ENCODE assay signal across 16 cellular contexts in the genomic region with DNA sequence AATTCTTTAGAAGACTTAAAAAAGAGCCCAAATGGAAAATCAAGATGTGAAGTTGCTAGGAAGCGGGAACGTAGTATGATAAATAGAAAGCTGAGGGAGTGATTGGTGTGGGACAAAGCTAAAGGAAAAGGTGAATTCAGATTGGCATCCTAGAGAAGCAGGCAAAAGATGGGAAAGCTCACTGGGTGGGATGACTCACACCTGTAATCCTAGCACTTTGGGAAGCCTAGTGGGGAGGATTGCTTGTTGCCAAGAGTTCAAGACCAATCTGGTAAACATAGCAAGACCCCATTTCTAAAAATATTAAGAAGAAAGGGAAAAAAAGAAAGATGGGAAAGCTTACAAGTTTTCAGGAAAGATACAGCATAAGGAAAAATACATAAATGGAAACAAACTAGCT. TPM values are rescaled to one million over a fixed set of nuclear protein-coding genes. Genes with fewer than 3 reads are reported as not detected.
DNase-seq lines count a peak whose midpoint lies in the region; ATAC-seq and TF ChIP-seq lines count a peak whose summit lies in the region.
"Had no signal": no experiment of that assay in that cellular context is flagged by ENCODE, and none has a peak within 500 bp of the region (broad histone marks: within the 10 kb centered on the region; RNA-seq: fewer than 3 reads in every experiment).

No MANE protein-coding gene starts in this region.

- H3K27me3 ChIP-seq in A673 (replicated peaks; ENCODE audit: insufficient read depth, low read depth, low read length, poor library complexity), result no peaks in the 10 kb centered on the region
- H3K27me3 ChIP-seq in DOHH2 (ENCODE audit: control insufficient read depth, low read length), result no peaks in the 10 kb centered on the region
- no peaks in the 10 kb centered on the region for H3K27me3 ChIP-seq in adrenal gland
- H3K27me3 ChIP-seq: BE2C, right atrium auricular region had no signal

- H3K27ac Mint-ChIP-seq in WTC11, result peak overlapping the region; percentile 66
- H3K27ac Mint-ChIP-seq in glutamatergic neuron (ENCODE audit: unreplicated experiment), result peak overlapping the region; percentile 0

- H3K4me3 Mint-ChIP-seq in WTC11 (peak overlapping the region; percentile 46), glutamatergic neuron (ENCODE audit: unreplicated experiment) (peak overlapping the region; percentile 31)

- H3F3A ChIP-seq in DOHH2 (ENCODE audit: control insufficient read depth, insufficient read depth), result no peaks in the 10 kb centered on the region

- no peak overlapping the region for H3K27ac ChIP-seq in A673 (ENCODE audit: low read depth, low read length, poor library complexity, severe bottlenecking)
- no peak overlapping the region for H3K27ac ChIP-seq in DOHH2 (ENCODE audit: low read depth, low read length)
- H3K27ac ChIP-seq in adrenal gland, result no peak overlapping the region
- H3K27ac ChIP-seq: right atrium auricular region had no signal

- H3K36me3 Mint-ChIP-seq in WTC11 (peaks cover 45% of the 10 kb centered on the region), glutamatergic neuron (ENCODE audit: unreplicated experiment) (no peaks in the 10 kb centered on the region)

- H3K4me3 ChIP-seq in A673 (ENCODE audit: low read depth, low read length, poor library complexity, severe bottlenecking), result no peak overlapping the region
- H3K4me3 ChIP-seq in DOHH2 (ENCODE audit: low read length), result peak overlapping the region; percentile 26; the same call in 1 of the 2 replicates
- H3K4me3 ChIP-seq in adrenal gland, result no peak overlapping the region
- H3K4me3 ChIP-seq: right atrium auricular region had no signal

- H3K27me3 Mint-ChIP-seq in WTC11 (ENCODE audit: low read depth) (peaks cover under 1% of the 10 kb centered on the region; the same call in 1 of the 2 replicates), glutamatergic neuron (ENCODE audit: unreplicated experiment) (peaks cover 4% of the 10 kb centered on the region)

- no peaks in the 10 kb centered on the region for H4K20me1 ChIP-seq in DOHH2 (ENCODE audit: control insufficient read depth, insufficient read depth, low read depth, low read length)

- no peak for DNase-seq in A673 (ENCODE audit: low spot score)
- DNase-seq in WTC11 (ENCODE audit: low spot score), result no peak
- no peak for DNase-seq in glutamatergic neuron
- DNase-seq in OCI-M1 (lab: John Stamatoyannopoulos, UW), result no peak
- no peak for DNase-seq in NCI-H510A (lab: John Stamatoyannopoulos, UW)
- DNase-seq in adrenal gland, result no peak
- DNase-seq: amniotic stem cell; BE2C; foreskin fibroblast; GF-D8; islet precursor cell; Kasumi-1; stimulated activated CD4-positive, alpha-beta T cell treated with anti-CD3 and anti-CD28 coated beads, Interleukin-4, amount 100 ng/mL, for 4 hours had no signal

- H3K9me2 ChIP-seq in DOHH2 (replicated peaks; ENCODE audit: control insufficient read depth, low read length), result no peaks in the 10 kb centered on the region

- CTCF ChIA-PET in A673 (lab: Charles Lee), result no interaction called here
- CTCF ChIA-PET in WTC11 (lab: Charles Lee), result interaction anchor here (1.6 kb wide), 1 partner anchor 39 kb away, joined by 4 read pairs; no protein-coding TSS in a partner anchor

- ATAC-seq in WTC11 (no peak), HG03025 (IDR thresholded peaks at IDR 0.05; ENCODE audit: low FRiP score, unreplicated experiment) (no peak)

- TSS peak; percentile 26 for BruUV-seq in A673 (replicated peaks; lab: Mats Ljungman, UMichigan)

- H3K36me3 ChIP-seq in A673 (ENCODE audit: insufficient read depth, low read length, poor library complexity, severe bottlenecking), result peaks cover 37% of the 10 kb centered on the region
- peaks cover 54% of the 10 kb centered on the region for H3K36me3 ChIP-seq in DOHH2 (ENCODE audit: control insufficient read depth, low read length)
- peaks cover 0 to 16% of the 10 kb centered on the region in 2 donors for H3K36me3 ChIP-seq in adrenal gland (replicated peaks in 1 of 2)

- H3K9me3 Mint-ChIP-seq in WTC11, result no peaks in the 10 kb centered on the region
- H3K9me3 Mint-ChIP-seq in glutamatergic neuron (ENCODE audit: unreplicated experiment), result peaks cover 5% of the 10 kb centered on the region

- peaks cover 20% of the 10 kb centered on the region for H3K4me1 ChIP-seq in A673 (ENCODE audit: insufficient read depth, low read length, poor library complexity, severe bottlenecking)
- peaks cover 20% of the 10 kb centered on the region for H3K4me1 ChIP-seq in DOHH2 (ENCODE audit: control insufficient read depth, low read length)
- H3K4me1 ChIP-seq in adrenal gland (replicated peaks in 1 of 2), result peaks cover 12 to 15% of the 10 kb centered on the region in 2 donors
- H3K4me1 ChIP-seq: BE2C had no signal

- peaks cover 72% of the 10 kb centered on the region for H3K79me2 ChIP-seq in DOHH2 (ENCODE audit: control insufficient read depth, low read length)

- intact Hi-C loops in A673 (cut with micrococcal nuclease; ENCODE audit: unreplicated experiment), result no loop called here
- intact Hi-C loops in adrenal gland (cut with DNase I), result no loop called here

- no peak for TF ChIP-seq CTCF in A673 (conservative IDR thresholded peaks at IDR 0.05; ENCODE audit: low read depth, low read length)
- no peak for TF ChIP-seq CTCF in DOHH2 (IDR thresholded peaks at IDR 0.05; ENCODE audit: low read depth, low read length, poor library complexity, severe bottlenecking)
- TF ChIP-seq CTCF in WTC11 (IDR thresholded peaks at IDR 0.05), result no peak
- TF ChIP-seq CTCF in glutamatergic neuron (IDR thresholded peaks at IDR 0.05; ENCODE audit: partially characterized antibody, unreplicated experiment), result no peak
- TF ChIP-seq CTCF in adrenal gland (IDR thresholded peaks at IDR 0.05), result no peak

- H3K4me1 Mint-ChIP-seq in WTC11 (peaks cover 28% of the 10 kb centered on the region), glutamatergic neuron (ENCODE audit: low read depth, unreplicated experiment) (peaks cover 6% of the 10 kb centered on the region)

- H3K9me3 ChIP-seq in A673 (ENCODE audit: low read depth, low read length, poor library complexity, severe bottlenecking), result no peaks in the 10 kb centered on the region
- H3K9me3 ChIP-seq in DOHH2 (ENCODE audit: control insufficient read depth, insufficient read depth, low read length), result no peaks in the 10 kb centered on the region
- no peaks in the 10 kb centered on the region for H3K9me3 ChIP-seq in adrenal gland (replicated peaks in 1 of 3)
- H3K9me3 ChIP-seq: BE2C, right atrium auricular region had no signal

- 95 to 100% (median 97%) methylated on average over 2 of the region's 2 CpGs for WGBS in adrenal gland, 4 donors

- no peak for TF ChIP-seq POLR2A in adrenal gland (IDR thresholded peaks at IDR 0.05)

- POLR2A ChIA-PET in A673 (lab: Charles Lee; ENCODE audit: low non-redundant PET) (no interaction called here), WTC11 (lab: Charles Lee) (no interaction called here)

- H3K4me2 ChIP-seq in DOHH2 (ENCODE audit: low read length), result peak overlapping the region; percentile 28

TF ChIP-seq in WTC11, 78 proteins besides CTCF, POLR2A, EP300 and RAD21 (continues in another document):
- TF ChIP-seq EMX1 (CRISPR knock-in tag; IDR thresholded peaks at IDR 0.05), result no peak

RNA-seq across cellular contexts. Expression of a gene that starts 1.8 kb away (rescaled TPM):
- 88.5 and 96.3 TPM in 2 replicates for total RNA-seq in A673 (2021)
- total RNA-seq in WTC11 (2021), result 100 to 105 TPM (median 100 TPM) in 3 replicates
- 115 TPM for total RNA-seq in glutamatergic neuron (ENCODE audit: unreplicated experiment)
- total RNA-seq in adrenal gland, result 10 to 100 TPM; 28.9 to 98.8 (median 76.9) TPM
- 100 to 1,000 TPM; 112 to 367 (median 296) TPM for polyA plus RNA-seq in adrenal gland

RNA-seq across cellular contexts. Expression of a gene that starts 13.1 kb away (rescaled TPM):
- total RNA-seq in A673 (2021) (3.5 and 4.9 TPM in 2 replicates), WTC11 (2021) (7.8 to 10.5 TPM (median 8.1 TPM) in 3 replicates), glutamatergic neuron (ENCODE audit: unreplicated experiment) (4.7 TPM), adrenal gland (10 to 100 TPM in 3 of 8 donors, 1 to 10 TPM in 5; 7.0 to 11.8 (median 9.2) TPM)
- 10 to 100 TPM in 2 of 3 donors, 1 to 10 TPM in 1; 8.9 to 24.6 (median 19.2) TPM for polyA plus RNA-seq in adrenal gland

RNA-seq across cellular contexts. Expression of a gene that starts 22.9 kb away (rescaled TPM):
- total RNA-seq in A673 (2021), result 9.2 and 11.3 TPM in 2 replicates
- total RNA-seq in WTC11 (2021), result 10.3 to 19.0 TPM (median 18.0 TPM) in 3 replicates
- total RNA-seq in glutamatergic neuron (ENCODE audit: unreplicated experiment), result 1.3 TPM
- 10 to 100 TPM in 1 of 8 donors, 1 to 10 TPM in 6, under 1 TPM in 1; 0.54 to 10.2 (median 8.0) TPM for total RNA-seq in adrenal gland
- 10 to 100 TPM in 2 of 3 donors, 1 to 10 TPM in 1; 7.8 to 30.8 (median 26.1) TPM for polyA plus RNA-seq in adrenal gland

RNA-seq across cellular contexts. Expression of a gene that starts 25.9 kb away (rescaled TPM):
- 76.8 and 86.0 TPM in 2 replicates for total RNA-seq in A673 (2021)
- 56.7 to 67.8 TPM (median 60.3 TPM) in 3 replicates for total RNA-seq in WTC11 (2021)
- total RNA-seq in glutamatergic neuron (ENCODE audit: unreplicated experiment), result 57.6 TPM
- total RNA-seq in adrenal gland, result 10 to 100 TPM; 16.8 to 61.9 (median 37.3) TPM
- 100 to 1,000 TPM in 2 of 3 donors, 10 to 100 TPM in 1; 51.5 to 107 (median 103) TPM for polyA plus RNA-seq in adrenal gland

RNA-seq across cellular contexts. Expression of a gene that starts 26.7 kb away (rescaled TPM):
- total RNA-seq in A673 (2021) (136 and 144 TPM in 2 replicates), WTC11 (2021) (110 to 120 TPM (median 113 TPM) in 3 replicates), glutamatergic neuron (ENCODE audit: unreplicated experiment) (94.2 TPM), adrenal gland (100 to 1,000 TPM; 102 to 179 (median 140) TPM)
- polyA plus RNA-seq in adrenal gland, result 10 to 100 TPM; 59.4 to 96.6 (median 88.2) TPM
